11 cellular contexts compared by ENCODE assay signal in the genomic region with DNA sequence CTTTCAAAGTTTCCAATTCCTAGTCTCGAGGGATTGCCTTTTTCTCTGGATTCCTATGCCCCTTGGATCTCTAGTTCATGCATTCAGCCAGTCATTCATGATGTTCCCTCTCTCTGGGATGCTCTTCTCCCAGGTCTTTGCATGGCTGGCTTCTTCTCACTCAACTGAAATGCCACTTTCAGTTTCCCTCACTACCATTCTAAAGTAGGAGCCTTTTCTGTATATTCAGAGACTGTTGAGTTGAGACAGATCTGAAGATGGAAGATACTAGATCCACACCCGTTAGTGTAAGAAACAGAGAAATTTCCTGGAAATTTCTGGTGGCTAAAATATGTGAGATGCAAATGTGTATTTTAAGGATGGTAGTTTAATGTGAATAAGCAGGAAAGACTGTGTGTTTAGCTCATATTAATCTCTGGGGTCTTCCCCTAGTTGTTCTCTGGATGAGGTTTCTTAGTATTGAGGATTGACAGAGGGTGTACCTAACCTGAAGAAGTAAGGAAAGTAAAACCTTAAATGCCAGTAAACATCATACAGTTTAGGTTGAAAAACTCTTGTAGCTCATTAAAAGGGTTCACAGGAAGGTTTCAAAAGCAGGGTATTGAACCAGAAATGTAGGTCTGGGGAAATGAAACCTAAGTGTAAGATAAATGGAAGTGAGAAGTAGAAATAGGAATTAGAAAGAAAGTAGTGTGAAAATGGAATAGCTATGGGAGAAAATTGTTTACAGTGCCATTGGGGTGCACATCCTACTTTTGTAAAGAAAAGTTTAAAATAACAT.
A peak's percentile ranks its signal among the peaks of the same experiment; 100 is the strongest.
DNase-seq lines count a peak whose midpoint lies in the region; ATAC-seq and TF ChIP-seq lines count a peak whose summit lies in the region.
"Had no signal": no experiment of that assay in that cellular context is flagged by ENCODE, and none has a peak within 500 bp of the region (broad histone marks: within the 10 kb centered on the region; RNA-seq: fewer than 3 reads in every experiment).

No MANE protein-coding gene starts in this region.

- H3K27me3 Mint-ChIP-seq in dendritic cell treated with granulocyte-macrophage colony-stimulating factor and Interleukin-4, amounts not matched to agents 40 ng/mL and 50 ng/mL, for 4 days, result peaks cover 4% of the 10 kb centered on the region
- H3K27me3 Mint-ChIP-seq in activated CD8-positive, alpha-beta T cell treated with anti-CD3 and anti-CD28 coated beads for 36 hours, result no peaks in the 10 kb centered on the region

- no peak for TF ChIP-seq CTCF in activated CD8-positive, alpha-beta T cell treated with anti-CD3 and anti-CD28 coated beads for 36 hours (IDR thresholded peaks at IDR 0.05)

- peaks cover 24% of the 10 kb centered on the region for H3K4me1 Mint-ChIP-seq in dendritic cell treated with granulocyte-macrophage colony-stimulating factor and Interleukin-4, amounts not matched to agents 40 ng/mL and 50 ng/mL, for 4 days (ENCODE audit: low read depth)
- H3K4me1 Mint-ChIP-seq in activated CD8-positive, alpha-beta T cell treated with anti-CD3 and anti-CD28 coated beads for 36 hours (ENCODE audit: low read depth), result no peaks in the 10 kb centered on the region

- ATAC-seq in GM18508 (IDR thresholded peaks at IDR 0.05; ENCODE audit: insufficient read depth, unreplicated experiment), result peak; percentile 59
- ATAC-seq in GM21528 (IDR thresholded peaks at IDR 0.05; ENCODE audit: low FRiP score, unreplicated experiment), result peak; percentile 77
- ATAC-seq in HG03196 (IDR thresholded peaks at IDR 0.05; ENCODE audit: unreplicated experiment), result peak; percentile 77
- ATAC-seq in activated CD8-positive, alpha-beta T cell treated with anti-CD3 and anti-CD28 coated beads for 36 hours, result no peak

- H3K4me3 Mint-ChIP-seq in dendritic cell treated with granulocyte-macrophage colony-stimulating factor and Interleukin-4, amounts not matched to agents 40 ng/mL and 50 ng/mL, for 4 days, result no peak overlapping the region
- H3K4me3 Mint-ChIP-seq in activated CD8-positive, alpha-beta T cell treated with anti-CD3 and anti-CD28 coated beads for 36 hours, result no peak overlapping the region
- H3K4me3 Mint-ChIP-seq: endodermal cell had no signal

- H3K36me3 Mint-ChIP-seq in dendritic cell treated with granulocyte-macrophage colony-stimulating factor and Interleukin-4, amounts not matched to agents 40 ng/mL and 50 ng/mL, for 4 days (ENCODE audit: low read depth), result no peaks in the 10 kb centered on the region
- H3K36me3 Mint-ChIP-seq in activated CD8-positive, alpha-beta T cell treated with anti-CD3 and anti-CD28 coated beads for 36 hours (ENCODE audit: low read depth), result no peaks in the 10 kb centered on the region

- CTCF ChIA-PET in activated CD8-positive, alpha-beta T cell treated with anti-CD3 and anti-CD28 coated beads for 36 hours (lab: Charles Lee), result no interaction called here

- intact Hi-C loops in dendritic cell treated with granulocyte-macrophage colony-stimulating factor and Interleukin-4, amounts not matched to agents 40 ng/mL and 50 ng/mL, for 4 days (cut with micrococcal nuclease), result loop anchor here (5.0 to 10.0 kb wide), 2 partner anchors 223 to 355 kb away; no protein-coding TSS in a partner anchor
- intact Hi-C loops in posterior cingulate gyrus (cut with DNase I), result no loop called here
- intact Hi-C loops in activated CD8-positive, alpha-beta T cell treated with anti-CD3 and anti-CD28 coated beads for 36 hours (cut with micrococcal nuclease), result no loop called here

- peak overlapping the region; percentile 41 for H3K27ac Mint-ChIP-seq in dendritic cell treated with granulocyte-macrophage colony-stimulating factor and Interleukin-4, amounts not matched to agents 40 ng/mL and 50 ng/mL, for 4 days
- no peak overlapping the region for H3K27ac Mint-ChIP-seq in activated CD8-positive, alpha-beta T cell treated with anti-CD3 and anti-CD28 coated beads for 36 hours
- H3K27ac Mint-ChIP-seq: endodermal cell had no signal

- H3K9me3 Mint-ChIP-seq in dendritic cell treated with granulocyte-macrophage colony-stimulating factor and Interleukin-4, amounts not matched to agents 40 ng/mL and 50 ng/mL, for 4 days, result no peaks in the 10 kb centered on the region
- peaks cover 5% of the 10 kb centered on the region for H3K9me3 Mint-ChIP-seq in activated CD8-positive, alpha-beta T cell treated with anti-CD3 and anti-CD28 coated beads for 36 hours

- POLR2A ChIA-PET in activated CD8-positive, alpha-beta T cell treated with anti-CD3 and anti-CD28 coated beads for 36 hours (lab: Charles Lee), result no interaction called here

- DNase-seq in glomerular visceral epithelial cell (ENCODE audit: extremely low spot score) (no peak), posterior cingulate gyrus (no peak), NCI-H526 (lab: John Stamatoyannopoulos, UW) (no peak)
- DNase-seq in activated CD8-positive, alpha-beta T cell treated with anti-CD3 and anti-CD28 coated beads for 36 hours, result no peak
- DNase-seq: COR-L47, endodermal cell, NCI-H2171 treated with DMSO at 0.1 percent for 48 hours had no signal
